Comparison of ENCODE assay signal across 1 cellular context in the genomic region with DNA sequence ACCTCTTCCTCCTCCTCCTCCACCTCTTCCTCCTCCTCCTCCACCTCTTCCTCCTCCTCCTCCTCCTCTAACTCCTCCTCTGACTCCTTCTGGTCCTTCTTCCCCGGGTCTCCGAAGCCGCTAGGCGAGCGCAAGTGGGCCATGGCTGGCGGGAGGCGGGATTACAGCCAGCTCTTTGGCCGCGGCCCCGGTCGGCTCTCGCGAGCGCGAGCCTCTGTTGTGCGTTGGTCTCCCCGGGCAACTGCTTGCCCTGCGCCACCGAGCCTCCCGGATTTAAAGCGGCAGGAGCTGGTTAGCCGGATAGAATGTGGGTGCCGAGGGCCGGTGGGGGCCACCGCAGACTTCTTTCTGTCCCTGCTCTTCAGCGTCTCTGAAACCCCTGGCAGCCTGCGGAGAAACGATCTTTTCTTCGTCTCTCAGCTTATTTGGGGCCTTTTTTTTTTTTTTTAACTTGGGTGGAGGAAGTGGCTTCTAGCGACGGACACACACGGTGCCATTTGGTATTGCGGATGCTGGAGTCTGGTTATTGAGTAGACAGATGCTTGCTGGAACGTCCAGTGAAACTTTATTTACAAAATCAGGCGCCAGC.
TF ChIP-seq lines count a peak whose summit lies in the region.

A gene (minus strand): TSS at position 165 of the 589 bp plus-strand sequence. CDS start 22 bp downstream, at position 143.

TF ChIP-seq in WTC11, 78 proteins besides CTCF, POLR2A, EP300 and RAD21 (continued from another document and continues in another):
- TF ChIP-seq, protein P1, sequence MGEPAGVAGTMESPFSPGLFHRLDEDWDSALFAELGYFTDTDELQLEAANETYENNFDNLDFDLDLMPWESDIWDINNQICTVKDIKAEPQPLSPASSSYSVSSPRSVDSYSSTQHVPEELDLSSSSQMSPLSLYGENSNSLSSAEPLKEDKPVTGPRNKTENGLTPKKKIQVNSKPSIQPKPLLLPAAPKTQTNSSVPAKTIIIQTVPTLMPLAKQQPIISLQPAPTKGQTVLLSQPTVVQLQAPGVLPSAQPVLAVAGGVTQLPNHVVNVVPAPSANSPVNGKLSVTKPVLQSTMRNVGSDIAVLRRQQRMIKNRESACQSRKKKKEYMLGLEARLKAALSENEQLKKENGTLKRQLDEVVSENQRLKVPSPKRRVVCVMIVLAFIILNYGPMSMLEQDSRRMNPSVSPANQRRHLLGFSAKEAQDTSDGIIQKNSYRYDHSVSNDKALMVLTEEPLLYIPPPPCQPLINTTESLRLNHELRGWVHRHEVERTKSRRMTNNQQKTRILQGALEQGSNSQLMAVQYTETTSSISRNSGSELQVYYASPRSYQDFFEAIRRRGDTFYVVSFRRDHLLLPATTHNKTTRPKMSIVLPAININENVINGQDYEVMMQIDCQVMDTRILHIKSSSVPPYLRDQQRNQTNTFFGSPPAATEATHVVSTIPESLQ (CRISPR knock-in tag; IDR thresholded peaks at IDR 0.05), result no peak
- TF ChIP-seq CBFB (CRISPR knock-in tag; IDR thresholded peaks at IDR 0.05; ENCODE audit: low read depth) (no peak), NR3C1 (CRISPR knock-in tag; conservative IDR thresholded peaks at IDR 0.05; ENCODE audit: low read depth) (no peak), PRRX2 (CRISPR knock-in tag; IDR thresholded peaks at IDR 0.05) (no peak), KAT7 (CRISPR knock-in tag; IDR thresholded peaks at IDR 0.05; ENCODE audit: borderline replicate concordance) (0 out of 2 replicates have a peak, but pooled peaks have one; percentile 74), CREM (CRISPR knock-in tag; IDR thresholded peaks at IDR 0.05) (no peak), GRHL2 (CRISPR knock-in tag; IDR thresholded peaks at IDR 0.05; ENCODE audit: insufficient replicate concordance, severe bottlenecking) (no peak), TP53 (CRISPR knock-in tag; IDR thresholded peaks at IDR 0.05) (no peak), TCF7 (CRISPR knock-in tag; IDR thresholded peaks at IDR 0.05; ENCODE audit: low read depth) (no peak), SP1 (CRISPR knock-in tag; conservative IDR thresholded peaks at IDR 0.05) (0 out of 2 replicates have a peak, but pooled peaks have one; percentile 23), ESRRA (CRISPR knock-in tag; IDR thresholded peaks at IDR 0.05; ENCODE audit: borderline replicate concordance) (no peak), IRF2 (CRISPR knock-in tag; IDR thresholded peaks at IDR 0.05; ENCODE audit: borderline replicate concordance, low read depth) (no peak), ZNF263 (CRISPR knock-in tag; IDR thresholded peaks at IDR 0.05; ENCODE audit: low read depth) (peak; percentile 99), GABPB1 (CRISPR knock-in tag; IDR thresholded peaks at IDR 0.05) (0 out of 2 replicates have a peak, but pooled peaks have one; percentile 29), SMAD3 (CRISPR knock-in tag; IDR thresholded peaks at IDR 0.05; ENCODE audit: borderline replicate concordance) (no peak), ZNF121 (CRISPR knock-in tag; IDR thresholded peaks at IDR 0.05) (no peak), JAZF1 (CRISPR knock-in tag; IDR thresholded peaks at IDR 0.05) (no peak), MXD4 (CRISPR knock-in tag; IDR thresholded peaks at IDR 0.05; ENCODE audit: borderline replicate concordance) (no peak), OVOL2 (CRISPR knock-in tag; IDR thresholded peaks at IDR 0.05; ENCODE audit: borderline replicate concordance) (no peak), RELA (CRISPR knock-in tag; IDR thresholded peaks at IDR 0.05; ENCODE audit: borderline replicate concordance) (no peak), NFE2L1 (CRISPR knock-in tag; IDR thresholded peaks at IDR 0.05) (no peak; the same call in 1 of the 2 replicates), FOXJ3 (CRISPR knock-in tag; IDR thresholded peaks at IDR 0.05; ENCODE audit: borderline replicate concordance) (no peak), NFYB (CRISPR knock-in tag; conservative IDR thresholded peaks at IDR 0.05; ENCODE audit: low read depth) (no peak), ZNF232 (CRISPR knock-in tag; IDR thresholded peaks at IDR 0.05) (no peak), SMAD4 (CRISPR knock-in tag; IDR thresholded peaks at IDR 0.05) (no peak)
- TF ChIP-seq, protein P2, sequence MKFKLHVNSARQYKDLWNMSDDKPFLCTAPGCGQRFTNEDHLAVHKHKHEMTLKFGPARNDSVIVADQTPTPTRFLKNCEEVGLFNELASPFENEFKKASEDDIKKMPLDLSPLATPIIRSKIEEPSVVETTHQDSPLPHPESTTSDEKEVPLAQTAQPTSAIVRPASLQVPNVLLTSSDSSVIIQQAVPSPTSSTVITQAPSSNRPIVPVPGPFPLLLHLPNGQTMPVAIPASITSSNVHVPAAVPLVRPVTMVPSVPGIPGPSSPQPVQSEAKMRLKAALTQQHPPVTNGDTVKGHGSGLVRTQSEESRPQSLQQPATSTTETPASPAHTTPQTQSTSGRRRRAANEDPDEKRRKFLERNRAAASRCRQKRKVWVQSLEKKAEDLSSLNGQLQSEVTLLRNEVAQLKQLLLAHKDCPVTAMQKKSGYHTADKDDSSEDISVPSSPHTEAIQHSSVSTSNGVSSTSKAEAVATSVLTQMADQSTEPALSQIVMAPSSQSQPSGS (CRISPR knock-in tag; IDR thresholded peaks at IDR 0.05; ENCODE audit: borderline replicate concordance, low read depth), result no peak
- TF ChIP-seq, protein P3, sequence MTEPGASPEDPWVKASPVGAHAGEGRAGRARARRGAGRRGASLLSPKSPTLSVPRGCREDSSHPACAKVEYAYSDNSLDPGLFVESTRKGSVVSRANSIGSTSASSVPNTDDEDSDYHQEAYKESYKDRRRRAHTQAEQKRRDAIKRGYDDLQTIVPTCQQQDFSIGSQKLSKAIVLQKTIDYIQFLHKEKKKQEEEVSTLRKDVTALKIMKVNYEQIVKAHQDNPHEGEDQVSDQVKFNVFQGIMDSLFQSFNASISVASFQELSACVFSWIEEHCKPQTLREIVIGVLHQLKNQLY (CRISPR knock-in tag; IDR thresholded peaks at IDR 0.05), result no peak
- TF ChIP-seq, protein P4, sequence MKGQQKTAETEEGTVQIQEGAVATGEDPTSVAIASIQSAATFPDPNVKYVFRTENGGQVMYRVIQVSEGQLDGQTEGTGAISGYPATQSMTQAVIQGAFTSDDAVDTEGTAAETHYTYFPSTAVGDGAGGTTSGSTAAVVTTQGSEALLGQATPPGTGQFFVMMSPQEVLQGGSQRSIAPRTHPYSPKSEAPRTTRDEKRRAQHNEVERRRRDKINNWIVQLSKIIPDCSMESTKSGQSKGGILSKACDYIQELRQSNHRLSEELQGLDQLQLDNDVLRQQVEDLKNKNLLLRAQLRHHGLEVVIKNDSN (CRISPR knock-in tag; IDR thresholded peaks at IDR 0.05), result no peak
- TF ChIP-seq, protein P5, sequence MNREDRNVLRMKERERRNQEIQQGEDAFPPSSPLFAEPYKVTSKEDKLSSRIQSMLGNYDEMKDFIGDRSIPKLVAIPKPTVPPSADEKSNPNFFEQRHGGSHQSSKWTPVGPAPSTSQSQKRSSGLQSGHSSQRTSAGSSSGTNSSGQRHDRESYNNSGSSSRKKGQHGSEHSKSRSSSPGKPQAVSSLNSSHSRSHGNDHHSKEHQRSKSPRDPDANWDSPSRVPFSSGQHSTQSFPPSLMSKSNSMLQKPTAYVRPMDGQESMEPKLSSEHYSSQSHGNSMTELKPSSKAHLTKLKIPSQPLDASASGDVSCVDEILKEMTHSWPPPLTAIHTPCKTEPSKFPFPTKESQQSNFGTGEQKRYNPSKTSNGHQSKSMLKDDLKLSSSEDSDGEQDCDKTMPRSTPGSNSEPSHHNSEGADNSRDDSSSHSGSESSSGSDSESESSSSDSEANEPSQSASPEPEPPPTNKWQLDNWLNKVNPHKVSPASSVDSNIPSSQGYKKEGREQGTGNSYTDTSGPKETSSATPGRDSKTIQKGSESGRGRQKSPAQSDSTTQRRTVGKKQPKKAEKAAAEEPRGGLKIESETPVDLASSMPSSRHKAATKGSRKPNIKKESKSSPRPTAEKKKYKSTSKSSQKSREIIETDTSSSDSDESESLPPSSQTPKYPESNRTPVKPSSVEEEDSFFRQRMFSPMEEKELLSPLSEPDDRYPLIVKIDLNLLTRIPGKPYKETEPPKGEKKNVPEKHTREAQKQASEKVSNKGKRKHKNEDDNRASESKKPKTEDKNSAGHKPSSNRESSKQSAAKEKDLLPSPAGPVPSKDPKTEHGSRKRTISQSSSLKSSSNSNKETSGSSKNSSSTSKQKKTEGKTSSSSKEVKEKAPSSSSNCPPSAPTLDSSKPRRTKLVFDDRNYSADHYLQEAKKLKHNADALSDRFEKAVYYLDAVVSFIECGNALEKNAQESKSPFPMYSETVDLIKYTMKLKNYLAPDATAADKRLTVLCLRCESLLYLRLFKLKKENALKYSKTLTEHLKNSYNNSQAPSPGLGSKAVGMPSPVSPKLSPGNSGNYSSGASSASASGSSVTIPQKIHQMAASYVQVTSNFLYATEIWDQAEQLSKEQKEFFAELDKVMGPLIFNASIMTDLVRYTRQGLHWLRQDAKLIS (CRISPR knock-in tag; IDR thresholded peaks at IDR 0.05; ENCODE audit: borderline replicate concordance), result no peak
- TF ChIP-seq, protein P6, sequence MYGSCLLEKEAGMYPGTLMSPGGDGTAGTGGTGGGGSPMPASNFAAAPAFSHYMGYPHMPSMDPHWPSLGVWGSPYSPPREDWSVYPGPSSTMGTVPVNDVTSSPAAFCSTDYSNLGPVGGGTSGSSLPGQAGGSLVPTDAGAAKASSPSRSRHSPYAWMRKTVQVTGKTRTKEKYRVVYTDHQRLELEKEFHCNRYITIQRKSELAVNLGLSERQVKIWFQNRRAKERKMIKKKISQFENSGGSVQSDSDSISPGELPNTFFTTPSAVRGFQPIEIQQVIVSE (CRISPR knock-in tag; IDR thresholded peaks at IDR 0.05; ENCODE audit: borderline replicate concordance), result no peak
- TF ChIP-seq, protein P7, sequence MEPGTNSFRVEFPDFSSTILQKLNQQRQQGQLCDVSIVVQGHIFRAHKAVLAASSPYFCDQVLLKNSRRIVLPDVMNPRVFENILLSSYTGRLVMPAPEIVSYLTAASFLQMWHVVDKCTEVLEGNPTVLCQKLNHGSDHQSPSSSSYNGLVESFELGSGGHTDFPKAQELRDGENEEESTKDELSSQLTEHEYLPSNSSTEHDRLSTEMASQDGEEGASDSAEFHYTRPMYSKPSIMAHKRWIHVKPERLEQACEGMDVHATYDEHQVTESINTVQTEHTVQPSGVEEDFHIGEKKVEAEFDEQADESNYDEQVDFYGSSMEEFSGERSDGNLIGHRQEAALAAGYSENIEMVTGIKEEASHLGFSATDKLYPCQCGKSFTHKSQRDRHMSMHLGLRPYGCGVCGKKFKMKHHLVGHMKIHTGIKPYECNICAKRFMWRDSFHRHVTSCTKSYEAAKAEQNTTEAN (CRISPR knock-in tag; IDR thresholded peaks at IDR 0.05), result no peak
- TF ChIP-seq, protein P8, sequence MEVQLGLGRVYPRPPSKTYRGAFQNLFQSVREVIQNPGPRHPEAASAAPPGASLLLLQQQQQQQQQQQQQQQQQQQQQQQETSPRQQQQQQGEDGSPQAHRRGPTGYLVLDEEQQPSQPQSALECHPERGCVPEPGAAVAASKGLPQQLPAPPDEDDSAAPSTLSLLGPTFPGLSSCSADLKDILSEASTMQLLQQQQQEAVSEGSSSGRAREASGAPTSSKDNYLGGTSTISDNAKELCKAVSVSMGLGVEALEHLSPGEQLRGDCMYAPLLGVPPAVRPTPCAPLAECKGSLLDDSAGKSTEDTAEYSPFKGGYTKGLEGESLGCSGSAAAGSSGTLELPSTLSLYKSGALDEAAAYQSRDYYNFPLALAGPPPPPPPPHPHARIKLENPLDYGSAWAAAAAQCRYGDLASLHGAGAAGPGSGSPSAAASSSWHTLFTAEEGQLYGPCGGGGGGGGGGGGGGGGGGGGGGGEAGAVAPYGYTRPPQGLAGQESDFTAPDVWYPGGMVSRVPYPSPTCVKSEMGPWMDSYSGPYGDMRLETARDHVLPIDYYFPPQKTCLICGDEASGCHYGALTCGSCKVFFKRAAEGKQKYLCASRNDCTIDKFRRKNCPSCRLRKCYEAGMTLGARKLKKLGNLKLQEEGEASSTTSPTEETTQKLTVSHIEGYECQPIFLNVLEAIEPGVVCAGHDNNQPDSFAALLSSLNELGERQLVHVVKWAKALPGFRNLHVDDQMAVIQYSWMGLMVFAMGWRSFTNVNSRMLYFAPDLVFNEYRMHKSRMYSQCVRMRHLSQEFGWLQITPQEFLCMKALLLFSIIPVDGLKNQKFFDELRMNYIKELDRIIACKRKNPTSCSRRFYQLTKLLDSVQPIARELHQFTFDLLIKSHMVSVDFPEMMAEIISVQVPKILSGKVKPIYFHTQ (CRISPR knock-in tag; IDR thresholded peaks at IDR 0.05), result no peak
- TF ChIP-seq, protein P9, sequence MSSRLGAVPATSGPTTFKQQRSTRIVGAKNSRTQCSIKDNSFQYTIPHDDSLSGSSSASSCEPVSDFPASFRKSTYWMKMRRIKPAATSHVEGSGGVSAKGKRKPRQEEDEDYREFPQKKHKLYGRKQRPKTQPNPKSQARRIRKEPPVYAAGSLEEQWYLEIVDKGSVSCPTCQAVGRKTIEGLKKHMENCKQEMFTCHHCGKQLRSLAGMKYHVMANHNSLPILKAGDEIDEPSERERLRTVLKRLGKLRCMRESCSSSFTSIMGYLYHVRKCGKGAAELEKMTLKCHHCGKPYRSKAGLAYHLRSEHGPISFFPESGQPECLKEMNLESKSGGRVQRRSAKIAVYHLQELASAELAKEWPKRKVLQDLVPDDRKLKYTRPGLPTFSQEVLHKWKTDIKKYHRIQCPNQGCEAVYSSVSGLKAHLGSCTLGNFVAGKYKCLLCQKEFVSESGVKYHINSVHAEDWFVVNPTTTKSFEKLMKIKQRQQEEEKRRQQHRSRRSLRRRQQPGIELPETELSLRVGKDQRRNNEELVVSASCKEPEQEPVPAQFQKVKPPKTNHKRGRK (CRISPR knock-in tag; IDR thresholded peaks at IDR 0.05; ENCODE audit: borderline replicate concordance), result no peak
- TF ChIP-seq, protein P10, sequence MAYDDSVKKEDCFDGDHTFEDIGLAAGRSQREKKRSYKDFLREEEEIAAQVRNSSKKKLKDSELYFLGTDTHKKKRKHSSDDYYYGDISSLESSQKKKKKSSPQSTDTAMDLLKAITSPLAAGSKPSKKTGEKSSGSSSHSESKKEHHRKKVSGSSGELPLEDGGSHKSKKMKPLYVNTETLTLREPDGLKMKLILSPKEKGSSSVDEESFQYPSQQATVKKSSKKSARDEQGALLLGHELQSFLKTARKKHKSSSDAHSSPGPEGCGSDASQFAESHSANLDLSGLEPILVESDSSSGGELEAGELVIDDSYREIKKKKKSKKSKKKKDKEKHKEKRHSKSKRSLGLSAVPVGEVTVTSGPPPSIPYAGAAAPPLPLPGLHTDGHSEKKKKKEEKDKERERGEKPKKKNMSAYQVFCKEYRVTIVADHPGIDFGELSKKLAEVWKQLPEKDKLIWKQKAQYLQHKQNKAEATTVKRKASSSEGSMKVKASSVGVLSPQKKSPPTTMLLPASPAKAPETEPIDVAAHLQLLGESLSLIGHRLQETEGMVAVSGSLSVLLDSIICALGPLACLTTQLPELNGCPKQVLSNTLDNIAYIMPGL (CRISPR knock-in tag; IDR thresholded peaks at IDR 0.05), result peak; percentile 71
- TF ChIP-seq, protein P11, sequence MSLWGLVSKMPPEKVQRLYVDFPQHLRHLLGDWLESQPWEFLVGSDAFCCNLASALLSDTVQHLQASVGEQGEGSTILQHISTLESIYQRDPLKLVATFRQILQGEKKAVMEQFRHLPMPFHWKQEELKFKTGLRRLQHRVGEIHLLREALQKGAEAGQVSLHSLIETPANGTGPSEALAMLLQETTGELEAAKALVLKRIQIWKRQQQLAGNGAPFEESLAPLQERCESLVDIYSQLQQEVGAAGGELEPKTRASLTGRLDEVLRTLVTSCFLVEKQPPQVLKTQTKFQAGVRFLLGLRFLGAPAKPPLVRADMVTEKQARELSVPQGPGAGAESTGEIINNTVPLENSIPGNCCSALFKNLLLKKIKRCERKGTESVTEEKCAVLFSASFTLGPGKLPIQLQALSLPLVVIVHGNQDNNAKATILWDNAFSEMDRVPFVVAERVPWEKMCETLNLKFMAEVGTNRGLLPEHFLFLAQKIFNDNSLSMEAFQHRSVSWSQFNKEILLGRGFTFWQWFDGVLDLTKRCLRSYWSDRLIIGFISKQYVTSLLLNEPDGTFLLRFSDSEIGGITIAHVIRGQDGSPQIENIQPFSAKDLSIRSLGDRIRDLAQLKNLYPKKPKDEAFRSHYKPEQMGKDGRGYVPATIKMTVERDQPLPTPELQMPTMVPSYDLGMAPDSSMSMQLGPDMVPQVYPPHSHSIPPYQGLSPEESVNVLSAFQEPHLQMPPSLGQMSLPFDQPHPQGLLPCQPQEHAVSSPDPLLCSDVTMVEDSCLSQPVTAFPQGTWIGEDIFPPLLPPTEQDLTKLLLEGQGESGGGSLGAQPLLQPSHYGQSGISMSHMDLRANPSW (CRISPR knock-in tag; conservative IDR thresholded peaks at IDR 0.05; ENCODE audit: low read depth), result no peak
